In the genomic region with DNA sequence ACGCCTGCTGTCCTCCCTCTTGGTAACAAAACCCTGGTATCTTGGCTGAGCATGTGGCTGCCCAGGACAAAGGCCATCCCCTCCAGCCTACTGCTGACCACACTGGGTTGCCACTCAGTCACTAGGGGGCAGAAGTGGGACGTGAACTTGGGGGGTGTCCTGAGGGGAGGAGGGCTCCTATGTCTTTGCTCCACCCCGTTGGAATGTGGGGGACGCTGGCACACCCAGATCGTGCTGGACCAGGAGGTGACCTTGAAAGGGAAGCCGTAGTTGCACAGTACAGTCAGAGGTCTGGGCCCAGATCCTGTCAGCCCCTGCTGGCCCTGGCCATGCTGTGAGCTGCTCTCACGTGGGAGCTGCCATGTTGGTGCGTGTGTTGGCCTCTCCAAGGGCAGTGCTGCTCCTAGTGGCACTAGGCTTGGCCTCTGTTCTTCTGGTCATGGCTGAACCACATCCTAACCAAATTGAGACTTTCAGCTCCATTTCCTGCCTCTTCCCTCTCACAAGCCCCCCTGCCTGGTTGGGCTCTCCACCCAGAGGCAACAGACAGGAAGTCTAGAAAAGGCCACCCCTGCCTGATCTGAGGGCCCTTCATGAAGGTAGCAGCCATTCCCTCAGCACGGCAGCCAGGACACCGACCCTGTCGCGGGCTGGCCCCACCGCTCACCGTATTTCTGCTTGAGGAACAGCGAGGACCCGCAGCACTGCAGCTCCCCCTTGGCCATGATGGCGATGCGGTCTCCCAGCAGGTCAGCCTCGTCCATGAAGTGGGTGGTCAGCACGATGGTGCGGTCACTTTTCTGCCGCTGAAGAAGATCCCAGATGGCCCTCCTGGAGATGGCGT, we compare ENCODE assay signal across 9 cellular contexts. TPM values are rescaled to one million over a fixed set of nuclear protein-coding genes. Genes with fewer than 3 reads are reported as not detected.
DNase-seq lines count a peak whose midpoint lies in the region; ATAC-seq and TF ChIP-seq lines count a peak whose summit lies in the region.
"Had no signal": no experiment of that assay in that cellular context is flagged by ENCODE, and none has a peak within 500 bp of the region (broad histone marks: within the 10 kb centered on the region; RNA-seq: fewer than 3 reads in every experiment).

No MANE protein-coding gene starts in this region.

- no peaks in the 10 kb centered on the region for H3K79me2 ChIP-seq in DOHH2 (ENCODE audit: control insufficient read depth, low read length)

- H3K9me3 Mint-ChIP-seq in HFFc6 = no peaks in the 10 kb centered on the region
- H3K9me3 Mint-ChIP-seq: nephron had no signal

- ATAC-seq in left colon = peak; percentile 42
- ATAC-seq in HG03097 (IDR thresholded peaks at IDR 0.05; ENCODE audit: low FRiP score, unreplicated experiment) = no peak

- H3K27me3 ChIP-seq in DOHH2 (ENCODE audit: control insufficient read depth, low read length) = no peaks in the 10 kb centered on the region

- intact Hi-C loops in left colon (cut with DNase I, micrococcal nuclease) = no loop called here

- H3K36me3 Mint-ChIP-seq in HFFc6 (ENCODE audit: low read depth) = no peaks in the 10 kb centered on the region

- H3K9me3 ChIP-seq in DOHH2 (ENCODE audit: control insufficient read depth, insufficient read depth, low read length) = no peaks in the 10 kb centered on the region

- H3K4me3 Mint-ChIP-seq in HFFc6 = no peak overlapping the region
- H3K4me3 Mint-ChIP-seq: nephron had no signal

- H3K4me3 ChIP-seq in DOHH2 (ENCODE audit: low read length) = no peak overlapping the region

- H4K20me1 ChIP-seq in DOHH2 (ENCODE audit: control insufficient read depth, insufficient read depth, low read depth, low read length) = no peaks in the 10 kb centered on the region

- no peaks in the 10 kb centered on the region for H3K4me1 Mint-ChIP-seq in HFFc6 (ENCODE audit: low read depth)
- H3K4me1 Mint-ChIP-seq: nephron had no signal

- H3F3A ChIP-seq in DOHH2 (ENCODE audit: control insufficient read depth, insufficient read depth) = no peaks in the 10 kb centered on the region

- H3K4me1 ChIP-seq in DOHH2 (ENCODE audit: control insufficient read depth, low read length) = no peaks in the 10 kb centered on the region

- peak; percentile 5 for DNase-seq in HFFc6
- peak; percentile 48 for DNase-seq in amniotic epithelial cell (ENCODE audit: low read depth)
- peak in 1 of 2 donors; percentile 19 for DNase-seq in left colon
- DNase-seq in NCI-H774 (lab: John Stamatoyannopoulos, UW) = no peak
- no peak for DNase-seq in caudate nucleus (lab: John Stamatoyannopoulos, UW)
- no peak for DNase-seq in GF-D8 (lab: John Stamatoyannopoulos, UW)

- TF ChIP-seq CTCF in DOHH2 (IDR thresholded peaks at IDR 0.05; ENCODE audit: low read depth, low read length, poor library complexity, severe bottlenecking) (peak; percentile 76), HFFc6 (IDR thresholded peaks at IDR 0.05) (peak; percentile 69)

- H3K9me2 ChIP-seq in DOHH2 (replicated peaks; ENCODE audit: control insufficient read depth, low read length) = no peaks in the 10 kb centered on the region

- peaks cover 12% of the 10 kb centered on the region for H3K27me3 Mint-ChIP-seq in HFFc6 (ENCODE audit: insufficient read depth)

- H3K27ac ChIP-seq in DOHH2 (ENCODE audit: low read depth, low read length) (no peak overlapping the region), caudate nucleus (ENCODE audit: low read depth, low read length) (no peak overlapping the region)

- no peak overlapping the region for H3K27ac Mint-ChIP-seq in HFFc6
- H3K27ac Mint-ChIP-seq: nephron had no signal

- no peak overlapping the region for H3K4me2 ChIP-seq in DOHH2 (ENCODE audit: low read length)

- no peaks in the 10 kb centered on the region for H3K36me3 ChIP-seq in DOHH2 (ENCODE audit: control insufficient read depth, low read length)

RNA-seq across cellular contexts. Expression of a gene that starts 29.0 kb away (rescaled TPM):
- total RNA-seq in HFFc6 (2021; fragmentation: NEBNext Ultra II Directional; extraction: Animal tissue kit (Norgen Biotek cat#: 25700)) = 100 to 1,000 TPM; 127 to 163 (median 140) TPM
- total RNA-seq in left colon = 100 to 1,000 TPM in 1 of 2 donors, 10 to 100 TPM in 1; 99.3 to 127 TPM

RNA-seq across cellular contexts. Expression of a gene that starts 43.6 kb away (rescaled TPM):
- total RNA-seq in HFFc6 (2021; fragmentation: NEBNext Ultra II Directional; extraction: Animal tissue kit (Norgen Biotek cat#: 25700)) = 1 to 10 TPM; 1.9 to 3.6 (median 2.4) TPM
- 1 to 10 TPM; 3.8 to 3.9 TPM for total RNA-seq in left colon

RNA-seq across cellular contexts. Expression of a gene that starts 45.5 kb away (rescaled TPM):
- 10 to 100 TPM; 30.3 to 47.8 (median 35.4) TPM for total RNA-seq in HFFc6 (2021; fragmentation: NEBNext Ultra II Directional; extraction: Animal tissue kit (Norgen Biotek cat#: 25700))
- 100 to 1,000 TPM; 113 to 132 TPM for total RNA-seq in left colon

Comparison
In these comparisons a context has a peak if more than half of its experiments do, and no peak if none do; other contexts are left out.
1. DNase-seq: peak in HFFc6 (single experiment) and amniotic epithelial cell (single experiment); none in NCI-H774 (single experiment), caudate nucleus (0 of 61) and GF-D8 (single experiment).